8 cellular contexts compared by ENCODE assay signal in genomic region chr6:37169458-37170272, GRCh38. TPM values are rescaled to one million over a fixed set of nuclear protein-coding genes. Genes with fewer than 3 reads are reported as not detected.
DNase-seq lines count a peak whose midpoint lies in the region; ATAC-seq, FAIRE-seq and TF ChIP-seq lines count a peak whose summit lies in the region.

TSS of gene PIM1 (plus strand) at chr6:37170152. CDS start at chr6:37170576, 424 bp downstream.

- no peaks in the 10 kb centered on the region for H3K9me3 ChIP-seq in right cardiac atrium (ENCODE audit: control insufficient read depth, low read length)

- no peaks in the 10 kb centered on the region for H3K27me3 ChIP-seq in right cardiac atrium (ENCODE audit: control insufficient read depth, insufficient read depth)

- H3K4me1 ChIP-seq in right cardiac atrium (ENCODE audit: control insufficient read depth, insufficient read depth, low read length) = peaks cover 3% of the 10 kb centered on the region

- intact Hi-C loops in T-helper 2 cell treated with Interferon-gamma antibody and Interleukin-4, amounts not matched to agents 100 ng/mL and 5 ng/mL, for 36 hours (cut with micrococcal nuclease) = loop anchor here (1.0 to 5.0 kb wide), 8 partner anchors 14 to 572 kb away; partner anchors contain the start of genes C6orf89 and PPIL1
- intact Hi-C loops in right cardiac atrium (cut with DNase I) = loop anchor here in 3 of 4 donors (2.0 to 10.0 kb wide), 6 partner anchors 38 to 145 kb away; no protein-coding TSS in a partner anchor

- no peak for TF ChIP-seq CTCF in GM13977 (IDR thresholded peaks at IDR 0.05; ENCODE audit: extremely low read depth, insufficient read depth, missing control alignments)

- ATAC-seq in HG02885 (IDR thresholded peaks at IDR 0.05; ENCODE audit: poor library complexity, unreplicated experiment) (peak; percentile 82), right cardiac atrium (peak; percentile 95 to 97)

- peak; percentile 92 for FAIRE-seq in urothelium cell line (lab: Jason Lieb, UNC)

- under 1% methylated on average over 94 of the region's 95 CpGs for WGBS in right cardiac atrium

- in situ Hi-C loops in GM13977 (cut with MboI; ENCODE audit: low pct_unique_long_range_greater_than_20kb, low sequenced_read_pairs, unreplicated experiment) = loop anchor here (5.0 to 10.0 kb wide), 2 partner anchors 115 to 147 kb away; no protein-coding TSS in a partner anchor

- DNase-seq in GM13977 (ENCODE audit: low spot score) (peak; percentile 99), NCI-H187 (lab: John Stamatoyannopoulos, UW) (peak; percentile 95 to 97), anterior cingulate cortex (lab: John Stamatoyannopoulos, UW) (peak; percentile 46 to 99 (median 98)), right cardiac atrium (peak; percentile 100), pulmonary artery endothelial cell (ENCODE audit: low read depth, low spot score) (peak; percentile 85), urothelium cell line (ENCODE audit: low spot score) (peak; percentile 99)

- H3K4me3 ChIP-seq in right cardiac atrium (ENCODE audit: low read length) = peak within 1 kb of the TSS; percentile 72

- H3K27ac ChIP-seq in right cardiac atrium (ENCODE audit: low read length) = peak within 1 kb of the TSS; percentile 99

RNA-seq across cellular contexts. Expression of gene PIM1, which starts in this region (rescaled TPM):
- total RNA-seq in T-helper 2 cell treated with Interferon-gamma antibody and Interleukin-4, amounts not matched to agents 100 ng/mL and 5 ng/mL, for 36 hours = 550 and 551 TPM in 2 replicates
- total RNA-seq in right cardiac atrium = 10 to 100 TPM; 22.5 to 72.5 (median 32.1) TPM
- polyA plus RNA-seq in right cardiac atrium = 44.2 TPM
- 3.2 and 3.6 TPM in 2 replicates for total RNA-seq in pulmonary artery endothelial cell

Comparison
In these comparisons a context has a peak if more than half of its experiments do, and no peak if none do; other contexts are left out.
1. Peak in every context shown above with its lines: DNase-seq, ATAC-seq, H3K4me3 ChIP-seq and H3K27ac ChIP-seq.